ENCODE assay signal across 9 cellular contexts in genomic region chr1:66283583-66284041, GRCh38.
DNase-seq lines count a peak whose midpoint lies in the region; ATAC-seq and TF ChIP-seq lines count a peak whose summit lies in the region.
"Had no signal": no experiment of that assay in that cellular context is flagged by ENCODE, and none has a peak within 500 bp of the region (broad histone marks: within the 10 kb centered on the region; RNA-seq: fewer than 3 reads in every experiment).

No MANE protein-coding gene starts in this region.

- ATAC-seq in GM18508 (IDR thresholded peaks at IDR 0.05; ENCODE audit: insufficient read depth, unreplicated experiment): peak; percentile 41
- ATAC-seq in GM21576 (IDR thresholded peaks at IDR 0.05; ENCODE audit: unreplicated experiment): peak; percentile 50
- peak; percentile 44 for ATAC-seq in HG03521 (IDR thresholded peaks at IDR 0.05; ENCODE audit: unreplicated experiment)

- no peak for TF ChIP-seq CTCF in epithelial cell of esophagus (IDR thresholded peaks at IDR 0.05; ENCODE audit: insufficient read depth, low read depth, low read length, missing control alignments)

- no peak overlapping the region for H3K4me3 ChIP-seq in epithelial cell of esophagus (ENCODE audit: low read length)

- peak; percentile 84 for DNase-seq in epithelial cell of esophagus (ENCODE audit: low read depth)
- DNase-seq in SK-N-DZ (ENCODE audit: low spot score): no peak
- no peak for DNase-seq in COLO668 (lab: John Stamatoyannopoulos, UW; ENCODE audit: unreplicated experiment)
- no peak for DNase-seq in inferior parietal cortex (ENCODE audit: extremely low spot score)
- DNase-seq in NCI-H526 treated with DMSO at 0.1 percent for 48 hours (lab: John Stamatoyannopoulos, UW): no peak
- DNase-seq: H9 had no signal
